Comparison of ENCODE assay signal across 8 cellular contexts in genomic region chr19:11381535-11382369, GRCh38. TPM values are rescaled to one million over a fixed set of nuclear protein-coding genes. Genes with fewer than 3 reads are reported as not detected.
DNase-seq lines count a peak whose midpoint lies in the region; FAIRE-seq and TF ChIP-seq lines count a peak whose summit lies in the region.

No MANE protein-coding gene starts in this region.

- H3K27ac ChIP-seq in keratinocyte (ENCODE audit: control insufficient read depth, insufficient read depth, low read length) = peak overlapping the region; percentile 90

- H3K4me1 ChIP-seq in keratinocyte (ENCODE audit: control insufficient read depth, extremely low read depth, insufficient read depth, low read length) = peaks cover 43% of the 10 kb centered on the region

- peaks cover 33% of the 10 kb centered on the region for H3K4me1 Mint-ChIP-seq in T-helper 2 cell treated with Interferon-gamma antibody and Interleukin-4, amounts not matched to agents 5 μg/mL and 100 μg/mL, for 36 hours (ENCODE audit: low read depth)
- H3K4me1 Mint-ChIP-seq in brain = peaks cover 52% of the 10 kb centered on the region

- dilution Hi-C loops in keratinocyte (cut with MboI; ENCODE audit: extremely low pct_ligation_motif_present, low sequenced_read_pairs) = no loop called here

- H3K4me3 ChIP-seq in GM08714 (ENCODE audit: low read length) (peak overlapping the region; percentile 80; the same call in 1 of the 2 replicates), keratinocyte (ENCODE audit: control insufficient read depth in 2 of 3, extremely low read depth in 1 of 3, insufficient read depth in 2 of 3, low read depth in 1 of 3, low read length in 3 of 3) (peak overlapping the region; percentile 39 to 85 (median 74))

- peak overlapping the region; percentile 97 for H2AFZ ChIP-seq in keratinocyte (ENCODE audit: control insufficient read depth, low read length)

- H3K9me1 ChIP-seq in keratinocyte (ENCODE audit: control insufficient read depth, extremely low read depth, insufficient read depth, low read length) = peaks cover 7% of the 10 kb centered on the region

- no peaks in the 10 kb centered on the region for H4K20me1 ChIP-seq in keratinocyte (ENCODE audit: control insufficient read depth, extremely low read depth, insufficient read depth, low read length)

- peak; percentile 96 for DNase-seq in H4 (ENCODE audit: low spot score)
- DNase-seq in LHCN-M2 (ENCODE audit: low read depth) = peak; percentile 80
- peak; percentile 93 for DNase-seq in T-helper 2 cell treated with Interferon-gamma antibody and Interleukin-4, amounts not matched to agents 5 μg/mL and 100 μg/mL, for 36 hours (ENCODE audit: low spot score)
- peak; percentile 60 for DNase-seq in keratinocyte (ENCODE audit: low read depth, low spot score)
- DNase-seq in stimulated activated CD4-positive, alpha-beta T cell treated with anti-CD3 and anti-CD28 coated beads, Interleukin-4, amount 100 ng/mL, for 4 hours = peak; percentile 48
- no peak for DNase-seq in NCI-H2171 (lab: John Stamatoyannopoulos, UW)

- H3K36me3 Mint-ChIP-seq in T-helper 2 cell treated with Interferon-gamma antibody and Interleukin-4, amounts not matched to agents 5 μg/mL and 100 μg/mL, for 36 hours (ENCODE audit: low read depth) = peaks cover 13% of the 10 kb centered on the region
- H3K36me3 Mint-ChIP-seq in brain = no peaks in the 10 kb centered on the region

- peak overlapping the region; percentile 97 for H3K4me2 ChIP-seq in keratinocyte (ENCODE audit: control insufficient read depth, extremely low read depth, insufficient read depth, low read depth, low read length)

- peak in 1 of 2 experiments; percentile 12 for TF ChIP-seq CTCF in brain (conservative IDR thresholded peaks at IDR 0.05)
- peak in 2 of 3 experiments; percentile 4 to 82 for TF ChIP-seq CTCF in keratinocyte (optimal IDR thresholded peaks at IDR 0.05 in 1 of 3, IDR thresholded peaks at IDR 0.05 in 1 of 3, conservative IDR thresholded peaks at IDR 0.05 in 1 of 3; ENCODE audit: extremely low read depth in 1 of 3, insufficient read depth in 2 of 3, low read length in 3 of 3)

- H3K27me3 ChIP-seq in keratinocyte (ENCODE audit: control insufficient read depth, extremely low read depth, insufficient read depth, low read length) = peaks cover 9% of the 10 kb centered on the region

- peak overlapping the region; percentile 84 for H3K9ac ChIP-seq in keratinocyte (ENCODE audit: control insufficient read depth, extremely low read depth, insufficient read depth, low read length)

- H3K9me3 Mint-ChIP-seq in T-helper 2 cell treated with Interferon-gamma antibody and Interleukin-4, amounts not matched to agents 5 μg/mL and 100 μg/mL, for 36 hours = no peaks in the 10 kb centered on the region
- H3K9me3 Mint-ChIP-seq in brain = peaks cover 0 to 3% (median 0%) of the 10 kb centered on the region in 5 experiments

- H3K36me3 ChIP-seq in keratinocyte (ENCODE audit: control insufficient read depth in 2 of 2, extremely low read depth in 1 of 2, insufficient read depth in 2 of 2, low read length in 2 of 2) = no peaks in the 10 kb centered on the region

- H3K27me3 Mint-ChIP-seq in T-helper 2 cell treated with Interferon-gamma antibody and Interleukin-4, amounts not matched to agents 5 μg/mL and 100 μg/mL, for 36 hours (ENCODE audit: low read depth) = peaks cover 24% of the 10 kb centered on the region
- peaks cover 51% of the 10 kb centered on the region for H3K27me3 Mint-ChIP-seq in brain

- no peak for FAIRE-seq in keratinocyte (lab: Jason Lieb, UNC)

- H3K79me2 ChIP-seq in keratinocyte (ENCODE audit: control insufficient read depth, insufficient read depth, low read length) = no peaks in the 10 kb centered on the region

- H3K9me3 ChIP-seq in keratinocyte (ENCODE audit: control insufficient read depth, low read depth, low read length) = no peaks in the 10 kb centered on the region

- H3K4me3 Mint-ChIP-seq in T-helper 2 cell treated with Interferon-gamma antibody and Interleukin-4, amounts not matched to agents 5 μg/mL and 100 μg/mL, for 36 hours = peak overlapping the region; percentile 88
- peak overlapping the region; percentile 88 to 97 (median 96) for H3K4me3 Mint-ChIP-seq in brain

- peak overlapping the region; percentile 100 for H3K27ac Mint-ChIP-seq in T-helper 2 cell treated with Interferon-gamma antibody and Interleukin-4, amounts not matched to agents 5 μg/mL and 100 μg/mL, for 36 hours
- peak overlapping the region; percentile 88 to 98 (median 96) for H3K27ac Mint-ChIP-seq in brain

RNA-seq across cellular contexts. Expression of gene EPOR, which starts 2.4 kb away (rescaled TPM):
- total RNA-seq in H4 (2014; rRNA removed; shearing (Covaris generic)) = 3.0 and 5.4 TPM in 2 replicates
- total RNA-seq in LHCN-M2 (2014; rRNA removed) = 7.7 and 8.3 TPM in 2 replicates
- 4.3 TPM for polyA plus RNA-seq in LHCN-M2 (2012)
- polyA plus RNA-seq in brain (ENCODE audit: insufficient read depth, low read depth, low replicate concordance) (10.6 TPM), keratinocyte (0.68 to 0.94 TPM (median 0.85 TPM) in 3 replicates)
- polyA plus RNA-seq in keratinocyte (2011; ENCODE audit: low read depth) = 0.17 TPM
- 0.41 and 0.95 TPM in 2 replicates for polyA plus RNA-seq in keratinocyte (2011; cell fraction: cytosol; rRNA removed)
- polyA plus RNA-seq in keratinocyte (2011; cell fraction: nucleus; rRNA removed) = 0.80 and 1.5 TPM in 2 replicates
- polyA plus RNA-seq in keratinocyte (2012; ENCODE audit: low replicate concordance) = 0.71 and 1.0 TPM in 2 replicates
- 0.26 to 0.52 TPM (median 0.43 TPM) in 3 replicates for polyA minus RNA-seq in keratinocyte
- 3.3 TPM for polyA minus RNA-seq in keratinocyte (2011; cell fraction: cytosol; rRNA and poly(A)+ RNA removed)
- 0.31 and 0.63 TPM in 2 replicates for polyA minus RNA-seq in keratinocyte (2011; cell fraction: nucleus; rRNA and poly(A)+ RNA removed)

RNA-seq across cellular contexts. Expression of gene SWSAP1, which starts 7.3 kb away (rescaled TPM):
- 0.45 and 1.0 TPM in 2 replicates for total RNA-seq in H4 (2014; rRNA removed; shearing (Covaris generic))
- total RNA-seq in LHCN-M2 (2014; rRNA removed) = 1.5 and 2.2 TPM in 2 replicates
- 1.3 TPM for polyA plus RNA-seq in LHCN-M2 (2012)
- polyA plus RNA-seq in brain (ENCODE audit: insufficient read depth, low read depth, low replicate concordance) (1.5 TPM), keratinocyte (2.1 to 2.5 TPM (median 2.2 TPM) in 3 replicates)
- polyA plus RNA-seq in keratinocyte (2011; ENCODE audit: low read depth) = 0.62 TPM
- polyA plus RNA-seq in keratinocyte (2011; cell fraction: cytosol; rRNA removed) = 1.4 and 2.0 TPM in 2 replicates
- 2.1 and 2.3 TPM in 2 replicates for polyA plus RNA-seq in keratinocyte (2011; cell fraction: nucleus; rRNA removed)
- 2.1 and 3.2 TPM in 2 replicates for polyA plus RNA-seq in keratinocyte (2012; ENCODE audit: low replicate concordance)
- 0.77 to 1.4 TPM (median 1.1 TPM) in 3 replicates for polyA minus RNA-seq in keratinocyte
- not detected for polyA minus RNA-seq in keratinocyte (2011; cell fraction: cytosol; rRNA and poly(A)+ RNA removed)
- 0.53 and 0.54 TPM in 2 replicates for polyA minus RNA-seq in keratinocyte (2011; cell fraction: nucleus; rRNA and poly(A)+ RNA removed)

RNA-seq across cellular contexts. Expression of gene PLPPR2, which starts 26.5 kb away (rescaled TPM):
- 10.7 and 12.7 TPM in 2 replicates for total RNA-seq in H4 (2014; rRNA removed; shearing (Covaris generic))
- 25.1 and 31.7 TPM in 2 replicates for total RNA-seq in LHCN-M2 (2014; rRNA removed)
- 38.9 TPM for polyA plus RNA-seq in LHCN-M2 (2012)
- polyA plus RNA-seq in brain (ENCODE audit: insufficient read depth, low read depth, low replicate concordance) = 60.6 TPM
- 3.5 to 9.1 TPM (median 5.7 TPM) in 3 replicates for polyA plus RNA-seq in keratinocyte
- 1.7 TPM for polyA plus RNA-seq in keratinocyte (2011; ENCODE audit: low read depth)
- 5.9 and 12.7 TPM in 2 replicates for polyA plus RNA-seq in keratinocyte (2011; cell fraction: cytosol; rRNA removed)
- 14.4 and 18.4 TPM in 2 replicates for polyA plus RNA-seq in keratinocyte (2011; cell fraction: nucleus; rRNA removed)
- 14.6 and 28.9 TPM in 2 replicates for polyA plus RNA-seq in keratinocyte (2012; ENCODE audit: low replicate concordance)
- polyA minus RNA-seq in keratinocyte = 5.0 to 12.7 TPM (median 7.2 TPM) in 3 replicates
- 15.7 TPM for polyA minus RNA-seq in keratinocyte (2011; cell fraction: cytosol; rRNA and poly(A)+ RNA removed)
- polyA minus RNA-seq in keratinocyte (2011; cell fraction: nucleus; rRNA and poly(A)+ RNA removed) = 5.4 and 7.9 TPM in 2 replicates

RNA-seq across cellular contexts. Expression of gene CCDC159, which starts 35.4 kb away (rescaled TPM):
- 3.6 and 5.1 TPM in 2 replicates for total RNA-seq in H4 (2014; rRNA removed; shearing (Covaris generic))
- total RNA-seq in LHCN-M2 (2014; rRNA removed) = 2.8 and 3.6 TPM in 2 replicates
- 7.4 TPM for polyA plus RNA-seq in LHCN-M2 (2012)
- polyA plus RNA-seq in brain (ENCODE audit: insufficient read depth, low read depth, low replicate concordance) (19.1 TPM), keratinocyte (6.4 to 9.1 TPM (median 7.5 TPM) in 3 replicates)
- polyA plus RNA-seq in keratinocyte (2011; ENCODE audit: low read depth) = 7.4 TPM
- 3.3 and 4.9 TPM in 2 replicates for polyA plus RNA-seq in keratinocyte (2011; cell fraction: cytosol; rRNA removed)
- 26.4 and 27.5 TPM in 2 replicates for polyA plus RNA-seq in keratinocyte (2011; cell fraction: nucleus; rRNA removed)
- 7.6 and 11.5 TPM in 2 replicates for polyA plus RNA-seq in keratinocyte (2012; ENCODE audit: low replicate concordance)
- 0.89 to 5.7 TPM (median 4.7 TPM) in 3 replicates for polyA minus RNA-seq in keratinocyte
- polyA minus RNA-seq in keratinocyte (2011; cell fraction: cytosol; rRNA and poly(A)+ RNA removed) = 7.1 TPM
- 3.4 and 7.3 TPM in 2 replicates for polyA minus RNA-seq in keratinocyte (2011; cell fraction: nucleus; rRNA and poly(A)+ RNA removed)

RNA-seq across cellular contexts. Expression of gene TMEM205, which starts 35.7 kb away (rescaled TPM):
- 74.7 and 139 TPM in 2 replicates for total RNA-seq in H4 (2014; rRNA removed; shearing (Covaris generic))
- 158 and 174 TPM in 2 replicates for total RNA-seq in LHCN-M2 (2014; rRNA removed)
- polyA plus RNA-seq in LHCN-M2 (2012) = 81.1 TPM
- polyA plus RNA-seq in brain (ENCODE audit: insufficient read depth, low read depth, low replicate concordance) (162 TPM), keratinocyte (65.5 to 107 TPM (median 91.7 TPM) in 3 replicates)
- polyA plus RNA-seq in keratinocyte (2011; ENCODE audit: low read depth) = 11.6 TPM
- polyA plus RNA-seq in keratinocyte (2011; cell fraction: cytosol; rRNA removed) = 104 and 173 TPM in 2 replicates
- 138 and 164 TPM in 2 replicates for polyA plus RNA-seq in keratinocyte (2011; cell fraction: nucleus; rRNA removed)
- polyA plus RNA-seq in keratinocyte (2012; ENCODE audit: low replicate concordance) = 66.9 and 77.4 TPM in 2 replicates
- polyA minus RNA-seq in keratinocyte = 59.6 to 78.6 TPM (median 77.0 TPM) in 3 replicates
- 63.3 TPM for polyA minus RNA-seq in keratinocyte (2011; cell fraction: cytosol; rRNA and poly(A)+ RNA removed)
- 21.9 and 24.1 TPM in 2 replicates for polyA minus RNA-seq in keratinocyte (2011; cell fraction: nucleus; rRNA and poly(A)+ RNA removed)
